In the genomic region with DNA sequence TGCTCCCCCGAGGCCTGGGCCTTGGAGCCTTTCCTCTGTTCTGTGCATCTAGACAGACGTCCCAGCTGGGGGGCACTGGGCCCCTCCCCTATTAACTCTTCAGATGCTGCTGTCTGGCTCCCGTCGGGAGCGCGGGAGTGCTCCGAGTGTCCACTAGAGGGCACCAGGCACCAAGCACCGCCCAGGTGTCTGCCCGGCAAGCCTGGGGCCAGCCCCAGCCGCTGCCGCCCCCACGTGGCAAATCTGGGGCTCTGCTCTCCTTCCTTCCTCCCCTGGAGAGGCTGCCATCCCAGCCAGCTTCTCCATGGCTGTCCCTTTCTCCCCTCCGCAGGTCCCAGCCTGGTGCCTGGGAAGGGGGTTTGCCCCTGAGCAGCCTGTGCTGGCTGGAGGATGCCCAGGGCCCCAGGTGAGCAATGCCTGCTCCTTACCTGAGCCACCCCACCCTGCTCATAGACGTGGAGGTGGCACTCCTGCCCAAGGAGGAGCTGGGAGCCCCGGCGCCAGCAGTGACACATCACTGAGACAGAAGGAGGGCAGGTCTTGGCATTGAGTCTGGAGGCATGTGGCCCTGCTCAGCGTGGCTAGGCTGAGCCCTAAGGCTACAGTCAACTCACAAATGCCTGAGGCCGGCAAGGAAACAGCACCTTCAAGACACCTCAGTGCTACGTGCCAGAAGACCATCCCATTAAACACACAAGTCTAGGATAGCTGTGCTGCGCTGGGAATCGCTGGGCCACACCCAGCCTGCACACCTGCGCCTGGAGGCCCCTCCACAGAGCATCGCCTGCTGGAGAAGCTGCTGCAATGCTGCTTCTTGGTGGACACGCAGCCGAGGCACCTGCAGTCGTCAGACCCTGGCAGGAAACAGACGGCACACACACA, we compare ENCODE assay signal across 1 cellular context.
TF ChIP-seq lines count a peak whose summit lies in the region.

No MANE protein-coding gene starts in this region.

TF ChIP-seq in HEK293, 187 proteins besides CTCF, POLR2A, EP300 and RAD21 (continued from another document and continues in another):
- no peak for TF ChIP-seq ZNF175 (tag by site-specific recombination; IDR thresholded peaks at IDR 0.05)
- no peak for TF ChIP-seq ZNF350 (tag by site-specific recombination; IDR thresholded peaks at IDR 0.05)
- TF ChIP-seq, protein P1, sequence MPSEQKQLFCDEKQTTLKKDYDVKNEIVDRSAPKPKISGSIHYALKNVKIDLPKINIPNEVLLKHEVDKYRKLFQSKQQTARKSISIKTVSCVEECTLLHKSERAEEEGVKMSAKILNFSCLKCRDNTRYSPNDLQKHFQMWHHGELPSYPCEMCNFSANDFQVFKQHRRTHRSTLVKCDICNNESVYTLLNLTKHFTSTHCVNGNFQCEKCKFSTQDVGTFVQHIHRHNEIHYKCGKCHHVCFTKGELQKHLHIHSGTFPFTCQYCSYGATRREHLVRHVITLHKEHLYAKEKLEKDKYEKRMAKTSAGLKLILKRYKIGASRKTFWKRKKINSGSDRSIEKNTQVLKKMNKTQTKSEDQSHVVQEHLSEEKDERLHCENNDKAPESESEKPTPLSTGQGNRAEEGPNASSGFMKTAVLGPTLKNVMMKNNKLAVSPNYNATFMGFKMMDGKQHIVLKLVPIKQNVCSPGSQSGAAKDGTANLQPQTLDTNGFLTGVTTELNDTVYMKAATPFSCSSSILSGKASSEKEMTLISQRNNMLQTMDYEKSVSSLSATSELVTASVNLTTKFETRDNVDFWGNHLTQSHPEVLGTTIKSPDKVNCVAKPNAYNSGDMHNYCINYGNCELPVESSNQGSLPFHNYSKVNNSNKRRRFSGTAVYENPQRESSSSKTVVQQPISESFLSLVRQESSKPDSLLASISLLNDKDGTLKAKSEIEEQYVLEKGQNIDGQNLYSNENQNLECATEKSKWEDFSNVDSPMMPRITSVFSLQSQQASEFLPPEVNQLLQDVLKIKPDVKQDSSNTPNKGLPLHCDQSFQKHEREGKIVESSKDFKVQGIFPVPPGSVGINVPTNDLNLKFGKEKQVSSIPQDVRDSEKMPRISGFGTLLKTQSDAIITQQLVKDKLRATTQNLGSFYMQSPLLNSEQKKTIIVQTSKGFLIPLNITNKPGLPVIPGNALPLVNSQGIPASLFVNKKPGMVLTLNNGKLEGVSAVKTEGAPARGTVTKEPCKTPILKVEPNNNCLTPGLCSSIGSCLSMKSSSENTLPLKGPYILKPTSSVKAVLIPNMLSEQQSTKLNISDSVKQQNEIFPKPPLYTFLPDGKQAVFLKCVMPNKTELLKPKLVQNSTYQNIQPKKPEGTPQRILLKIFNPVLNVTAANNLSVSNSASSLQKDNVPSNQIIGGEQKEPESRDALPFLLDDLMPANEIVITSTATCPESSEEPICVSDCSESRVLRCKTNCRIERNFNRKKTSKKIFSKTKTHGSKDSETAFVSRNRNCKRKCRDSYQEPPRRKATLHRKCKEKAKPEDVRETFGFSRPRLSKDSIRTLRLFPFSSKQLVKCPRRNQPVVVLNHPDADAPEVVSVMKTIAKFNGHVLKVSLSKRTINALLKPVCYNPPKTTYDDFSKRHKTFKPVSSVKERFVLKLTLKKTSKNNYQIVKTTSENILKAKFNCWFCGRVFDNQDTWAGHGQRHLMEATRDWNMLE (tag by site-specific recombination; conservative IDR thresholded peaks at IDR 0.05; ENCODE audit: low read depth) = no peak
- TF ChIP-seq GLI2 (tag by site-specific recombination; IDR thresholded peaks at IDR 0.05; ENCODE audit: borderline replicate concordance, low read depth) = no peak
- no peak for TF ChIP-seq ZNF423 (tag by site-specific recombination; IDR thresholded peaks at IDR 0.05)
- 0 out of 2 replicates have a peak, but pooled peaks have one; percentile 9 for TF ChIP-seq ZNF596 (tag by site-specific recombination; IDR thresholded peaks at IDR 0.05)
- TF ChIP-seq SCRT1 (tag by site-specific recombination; IDR thresholded peaks at IDR 0.05; ENCODE audit: borderline replicate concordance) = no peak
- TF ChIP-seq, protein P2, sequence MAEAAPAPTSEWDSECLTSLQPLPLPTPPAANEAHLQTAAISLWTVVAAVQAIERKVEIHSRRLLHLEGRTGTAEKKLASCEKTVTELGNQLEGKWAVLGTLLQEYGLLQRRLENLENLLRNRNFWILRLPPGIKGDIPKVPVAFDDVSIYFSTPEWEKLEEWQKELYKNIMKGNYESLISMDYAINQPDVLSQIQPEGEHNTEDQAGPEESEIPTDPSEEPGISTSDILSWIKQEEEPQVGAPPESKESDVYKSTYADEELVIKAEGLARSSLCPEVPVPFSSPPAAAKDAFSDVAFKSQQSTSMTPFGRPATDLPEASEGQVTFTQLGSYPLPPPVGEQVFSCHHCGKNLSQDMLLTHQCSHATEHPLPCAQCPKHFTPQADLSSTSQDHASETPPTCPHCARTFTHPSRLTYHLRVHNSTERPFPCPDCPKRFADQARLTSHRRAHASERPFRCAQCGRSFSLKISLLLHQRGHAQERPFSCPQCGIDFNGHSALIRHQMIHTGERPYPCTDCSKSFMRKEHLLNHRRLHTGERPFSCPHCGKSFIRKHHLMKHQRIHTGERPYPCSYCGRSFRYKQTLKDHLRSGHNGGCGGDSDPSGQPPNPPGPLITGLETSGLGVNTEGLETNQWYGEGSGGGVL (tag by site-specific recombination; IDR thresholded peaks at IDR 0.05) = no peak
- TF ChIP-seq ZNF248 (tag by site-specific recombination; IDR thresholded peaks at IDR 0.05) = no peak
- TF ChIP-seq, protein P3, sequence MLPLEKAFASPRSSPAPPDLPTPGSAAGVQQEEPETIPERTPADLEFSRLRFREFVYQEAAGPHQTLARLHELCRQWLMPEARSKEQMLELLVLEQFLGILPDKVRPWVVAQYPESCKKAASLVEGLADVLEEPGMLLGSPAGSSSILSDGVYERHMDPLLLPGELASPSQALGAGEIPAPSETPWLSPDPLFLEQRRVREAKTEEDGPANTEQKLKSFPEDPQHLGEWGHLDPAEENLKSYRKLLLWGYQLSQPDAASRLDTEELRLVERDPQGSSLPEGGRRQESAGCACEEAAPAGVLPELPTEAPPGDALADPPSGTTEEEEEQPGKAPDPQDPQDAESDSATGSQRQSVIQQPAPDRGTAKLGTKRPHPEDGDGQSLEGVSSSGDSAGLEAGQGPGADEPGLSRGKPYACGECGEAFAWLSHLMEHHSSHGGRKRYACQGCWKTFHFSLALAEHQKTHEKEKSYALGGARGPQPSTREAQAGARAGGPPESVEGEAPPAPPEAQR (tag by site-specific recombination; IDR thresholded peaks at IDR 0.05) = peak; percentile 45; the same call in 1 of the 2 replicates
- TF ChIP-seq ZBTB20 (tag by site-specific recombination; IDR thresholded peaks at IDR 0.05) = peak; percentile 58
- TF ChIP-seq, protein P4, sequence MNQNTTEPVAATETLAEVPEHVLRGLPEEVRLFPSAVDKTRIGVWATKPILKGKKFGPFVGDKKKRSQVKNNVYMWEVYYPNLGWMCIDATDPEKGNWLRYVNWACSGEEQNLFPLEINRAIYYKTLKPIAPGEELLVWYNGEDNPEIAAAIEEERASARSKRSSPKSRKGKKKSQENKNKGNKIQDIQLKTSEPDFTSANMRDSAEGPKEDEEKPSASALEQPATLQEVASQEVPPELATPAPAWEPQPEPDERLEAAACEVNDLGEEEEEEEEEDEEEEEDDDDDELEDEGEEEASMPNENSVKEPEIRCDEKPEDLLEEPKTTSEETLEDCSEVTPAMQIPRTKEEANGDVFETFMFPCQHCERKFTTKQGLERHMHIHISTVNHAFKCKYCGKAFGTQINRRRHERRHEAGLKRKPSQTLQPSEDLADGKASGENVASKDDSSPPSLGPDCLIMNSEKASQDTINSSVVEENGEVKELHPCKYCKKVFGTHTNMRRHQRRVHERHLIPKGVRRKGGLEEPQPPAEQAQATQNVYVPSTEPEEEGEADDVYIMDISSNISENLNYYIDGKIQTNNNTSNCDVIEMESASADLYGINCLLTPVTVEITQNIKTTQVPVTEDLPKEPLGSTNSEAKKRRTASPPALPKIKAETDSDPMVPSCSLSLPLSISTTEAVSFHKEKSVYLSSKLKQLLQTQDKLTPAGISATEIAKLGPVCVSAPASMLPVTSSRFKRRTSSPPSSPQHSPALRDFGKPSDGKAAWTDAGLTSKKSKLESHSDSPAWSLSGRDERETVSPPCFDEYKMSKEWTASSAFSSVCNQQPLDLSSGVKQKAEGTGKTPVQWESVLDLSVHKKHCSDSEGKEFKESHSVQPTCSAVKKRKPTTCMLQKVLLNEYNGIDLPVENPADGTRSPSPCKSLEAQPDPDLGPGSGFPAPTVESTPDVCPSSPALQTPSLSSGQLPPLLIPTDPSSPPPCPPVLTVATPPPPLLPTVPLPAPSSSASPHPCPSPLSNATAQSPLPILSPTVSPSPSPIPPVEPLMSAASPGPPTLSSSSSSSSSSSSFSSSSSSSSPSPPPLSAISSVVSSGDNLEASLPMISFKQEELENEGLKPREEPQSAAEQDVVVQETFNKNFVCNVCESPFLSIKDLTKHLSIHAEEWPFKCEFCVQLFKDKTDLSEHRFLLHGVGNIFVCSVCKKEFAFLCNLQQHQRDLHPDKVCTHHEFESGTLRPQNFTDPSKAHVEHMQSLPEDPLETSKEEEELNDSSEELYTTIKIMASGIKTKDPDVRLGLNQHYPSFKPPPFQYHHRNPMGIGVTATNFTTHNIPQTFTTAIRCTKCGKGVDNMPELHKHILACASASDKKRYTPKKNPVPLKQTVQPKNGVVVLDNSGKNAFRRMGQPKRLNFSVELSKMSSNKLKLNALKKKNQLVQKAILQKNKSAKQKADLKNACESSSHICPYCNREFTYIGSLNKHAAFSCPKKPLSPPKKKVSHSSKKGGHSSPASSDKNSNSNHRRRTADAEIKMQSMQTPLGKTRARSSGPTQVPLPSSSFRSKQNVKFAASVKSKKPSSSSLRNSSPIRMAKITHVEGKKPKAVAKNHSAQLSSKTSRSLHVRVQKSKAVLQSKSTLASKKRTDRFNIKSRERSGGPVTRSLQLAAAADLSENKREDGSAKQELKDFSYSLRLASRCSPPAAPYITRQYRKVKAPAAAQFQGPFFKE (tag by site-specific recombination; IDR thresholded peaks at IDR 0.05; ENCODE audit: borderline replicate concordance) = no peak
- TF ChIP-seq ZNF792 (tag by site-specific recombination; IDR thresholded peaks at IDR 0.05) = no peak
- TF ChIP-seq ZEB2 (tag by site-specific recombination; IDR thresholded peaks at IDR 0.05) = peak; percentile 60
- no peak for TF ChIP-seq SCRT2 (tag by site-specific recombination; IDR thresholded peaks at IDR 0.05)
- no peak for TF ChIP-seq OVOL3 (tag by site-specific recombination; IDR thresholded peaks at IDR 0.05)
- TF ChIP-seq MYNN (tag by site-specific recombination; IDR thresholded peaks at IDR 0.05; ENCODE audit: borderline replicate concordance) = no peak
- no peak for TF ChIP-seq ZNF302 (tag by site-specific recombination; IDR thresholded peaks at IDR 0.05; ENCODE audit: low read depth)
- no peak for TF ChIP-seq ZNF239 (tag by site-specific recombination; IDR thresholded peaks at IDR 0.05)
- TF ChIP-seq ZNF114 (tag by site-specific recombination; IDR thresholded peaks at IDR 0.05) = no peak
- TF ChIP-seq IKZF3 (tag by site-specific recombination; IDR thresholded peaks at IDR 0.05) = peak; percentile 74
- TF ChIP-seq ZBTB1 (tag by site-specific recombination; IDR thresholded peaks at IDR 0.05) = no peak
- no peak for TF ChIP-seq ZNF155 (tag by site-specific recombination; IDR thresholded peaks at IDR 0.05)
- TF ChIP-seq ZNF548 (tag by site-specific recombination; IDR thresholded peaks at IDR 0.05) = no peak
- TF ChIP-seq ZNF426 (tag by site-specific recombination; IDR thresholded peaks at IDR 0.05) = no peak
- peak; percentile 94 for TF ChIP-seq ZNF660 (tag by site-specific recombination; IDR thresholded peaks at IDR 0.05)
- TF ChIP-seq, protein P5, sequence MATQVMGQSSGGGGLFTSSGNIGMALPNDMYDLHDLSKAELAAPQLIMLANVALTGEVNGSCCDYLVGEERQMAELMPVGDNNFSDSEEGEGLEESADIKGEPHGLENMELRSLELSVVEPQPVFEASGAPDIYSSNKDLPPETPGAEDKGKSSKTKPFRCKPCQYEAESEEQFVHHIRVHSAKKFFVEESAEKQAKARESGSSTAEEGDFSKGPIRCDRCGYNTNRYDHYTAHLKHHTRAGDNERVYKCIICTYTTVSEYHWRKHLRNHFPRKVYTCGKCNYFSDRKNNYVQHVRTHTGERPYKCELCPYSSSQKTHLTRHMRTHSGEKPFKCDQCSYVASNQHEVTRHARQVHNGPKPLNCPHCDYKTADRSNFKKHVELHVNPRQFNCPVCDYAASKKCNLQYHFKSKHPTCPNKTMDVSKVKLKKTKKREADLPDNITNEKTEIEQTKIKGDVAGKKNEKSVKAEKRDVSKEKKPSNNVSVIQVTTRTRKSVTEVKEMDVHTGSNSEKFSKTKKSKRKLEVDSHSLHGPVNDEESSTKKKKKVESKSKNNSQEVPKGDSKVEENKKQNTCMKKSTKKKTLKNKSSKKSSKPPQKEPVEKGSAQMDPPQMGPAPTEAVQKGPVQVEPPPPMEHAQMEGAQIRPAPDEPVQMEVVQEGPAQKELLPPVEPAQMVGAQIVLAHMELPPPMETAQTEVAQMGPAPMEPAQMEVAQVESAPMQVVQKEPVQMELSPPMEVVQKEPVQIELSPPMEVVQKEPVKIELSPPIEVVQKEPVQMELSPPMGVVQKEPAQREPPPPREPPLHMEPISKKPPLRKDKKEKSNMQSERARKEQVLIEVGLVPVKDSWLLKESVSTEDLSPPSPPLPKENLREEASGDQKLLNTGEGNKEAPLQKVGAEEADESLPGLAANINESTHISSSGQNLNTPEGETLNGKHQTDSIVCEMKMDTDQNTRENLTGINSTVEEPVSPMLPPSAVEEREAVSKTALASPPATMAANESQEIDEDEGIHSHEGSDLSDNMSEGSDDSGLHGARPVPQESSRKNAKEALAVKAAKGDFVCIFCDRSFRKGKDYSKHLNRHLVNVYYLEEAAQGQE (tag by site-specific recombination; IDR thresholded peaks at IDR 0.05) = no peak
- TF ChIP-seq, protein P6, sequence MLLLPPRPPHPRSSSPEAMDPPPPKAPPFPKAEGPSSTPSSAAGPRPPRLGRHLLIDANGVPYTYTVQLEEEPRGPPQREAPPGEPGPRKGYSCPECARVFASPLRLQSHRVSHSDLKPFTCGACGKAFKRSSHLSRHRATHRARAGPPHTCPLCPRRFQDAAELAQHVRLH (tag by site-specific recombination; IDR thresholded peaks at IDR 0.05) = no peak
- TF ChIP-seq, protein P7, sequence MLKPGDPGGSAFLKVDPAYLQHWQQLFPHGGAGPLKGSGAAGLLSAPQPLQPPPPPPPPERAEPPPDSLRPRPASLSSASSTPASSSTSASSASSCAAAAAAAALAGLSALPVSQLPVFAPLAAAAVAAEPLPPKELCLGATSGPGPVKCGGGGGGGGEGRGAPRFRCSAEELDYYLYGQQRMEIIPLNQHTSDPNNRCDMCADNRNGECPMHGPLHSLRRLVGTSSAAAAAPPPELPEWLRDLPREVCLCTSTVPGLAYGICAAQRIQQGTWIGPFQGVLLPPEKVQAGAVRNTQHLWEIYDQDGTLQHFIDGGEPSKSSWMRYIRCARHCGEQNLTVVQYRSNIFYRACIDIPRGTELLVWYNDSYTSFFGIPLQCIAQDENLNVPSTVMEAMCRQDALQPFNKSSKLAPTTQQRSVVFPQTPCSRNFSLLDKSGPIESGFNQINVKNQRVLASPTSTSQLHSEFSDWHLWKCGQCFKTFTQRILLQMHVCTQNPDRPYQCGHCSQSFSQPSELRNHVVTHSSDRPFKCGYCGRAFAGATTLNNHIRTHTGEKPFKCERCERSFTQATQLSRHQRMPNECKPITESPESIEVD (tag by site-specific recombination; IDR thresholded peaks at IDR 0.05) = no peak
- TF ChIP-seq ZNF501 (tag by site-specific recombination; IDR thresholded peaks at IDR 0.05) = 0 out of 2 replicates have a peak, but pooled peaks have one; percentile 33
- TF ChIP-seq, protein P8, sequence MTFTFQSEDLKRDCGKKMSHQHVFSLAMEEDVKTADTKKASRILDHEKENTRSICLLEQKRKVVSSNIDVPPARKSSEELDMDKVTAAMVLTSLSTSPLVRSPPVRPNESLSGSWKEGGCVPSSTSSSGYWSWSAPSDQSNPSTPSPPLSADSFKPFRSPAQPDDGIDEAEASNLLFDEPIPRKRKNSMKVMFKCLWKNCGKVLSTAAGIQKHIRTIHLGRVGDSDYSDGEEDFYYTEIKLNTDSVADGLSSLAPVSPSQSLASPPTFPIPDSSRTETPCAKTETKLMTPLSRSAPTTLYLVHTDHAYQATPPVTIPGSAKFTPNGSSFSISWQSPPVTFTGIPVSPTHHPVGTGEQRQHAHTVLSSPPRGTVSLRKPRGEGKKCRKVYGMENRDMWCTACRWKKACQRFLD (tag by site-specific recombination; IDR thresholded peaks at IDR 0.05) = no peak
